22 cellular contexts compared by ENCODE assay signal in the genomic region with DNA sequence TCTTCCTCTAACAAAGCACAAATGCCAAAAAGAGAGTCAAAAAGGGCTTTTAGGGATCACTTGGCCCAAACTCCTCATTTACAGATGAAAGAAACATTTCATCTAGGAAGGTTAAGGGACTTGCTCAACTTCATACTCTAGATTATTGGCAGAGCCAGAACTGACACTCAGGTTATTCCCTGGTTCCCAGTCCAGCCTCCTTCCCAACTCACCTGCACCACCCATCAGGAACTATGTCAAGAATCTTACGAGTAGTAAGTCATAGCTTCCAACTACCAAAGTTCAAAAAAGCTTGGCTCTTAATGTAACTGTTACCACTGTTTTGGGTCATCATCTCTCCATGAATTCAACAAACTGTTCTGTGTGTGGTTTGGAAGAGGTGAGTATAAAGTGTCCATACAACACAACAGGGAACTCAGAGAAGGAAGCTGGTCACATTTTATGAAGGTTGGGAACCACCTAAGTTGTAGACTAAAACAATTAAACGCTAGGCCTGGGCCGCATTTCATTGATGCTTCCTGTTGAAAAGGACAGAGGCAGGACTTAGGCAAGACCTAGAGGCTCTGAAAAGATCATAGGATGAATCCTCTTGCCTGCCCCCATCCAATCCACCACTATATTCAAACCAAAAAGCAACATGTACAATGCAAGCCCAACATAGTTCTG. TPM values are rescaled to one million over a fixed set of nuclear protein-coding genes. Genes with fewer than 3 reads are reported as not detected.
DNase-seq lines count a peak whose midpoint lies in the region; ATAC-seq and TF ChIP-seq lines count a peak whose summit lies in the region.
"Had no signal": no experiment of that assay in that cellular context is flagged by ENCODE, and none has a peak within 500 bp of the region (broad histone marks: within the 10 kb centered on the region; RNA-seq: fewer than 3 reads in every experiment).

No MANE protein-coding gene starts in this region.

- peak overlapping the region in 5 of 6 donors; percentile 45 to 82 (median 69) for H3K27ac Mint-ChIP-seq in immature natural killer cell
- H3K27ac Mint-ChIP-seq in CD8-positive, alpha-beta memory T cell: peak overlapping the region in 1 of 8 donors; percentile 36
- H3K27ac Mint-ChIP-seq: CD8-positive, alpha-beta T cell had no signal

- WGBS in spleen, 5 donors: 61 to 78% (median 64%) methylated on average over 3 of the region's 3 CpGs

- peaks cover 58% of the 10 kb centered on the region for H3K79me2 ChIP-seq in Loucy (ENCODE audit: insufficient read depth, low read length)

- no peak for ATAC-seq in GM18519 (IDR thresholded peaks at IDR 0.05; ENCODE audit: low FRiP score, unreplicated experiment)
- ATAC-seq: CD8-positive, alpha-beta T cell; K562 had no signal

- H3K4me2 ChIP-seq in Loucy (ENCODE audit: low read depth, low read length, poor library complexity, severe bottlenecking): peak overlapping the region; percentile 22
- H3K4me2 ChIP-seq: BLaER1, PC-9 had no signal

- H3K9me3 ChIP-seq in Loucy (ENCODE audit: insufficient read depth, low read depth, low read length) (no peaks in the 10 kb centered on the region), spleen (no peaks in the 10 kb centered on the region), right atrium auricular region (no peaks in the 10 kb centered on the region)
- H3K9me3 ChIP-seq in CD8-positive, alpha-beta memory T cell (ENCODE audit: low read length): no peaks in the 10 kb centered on the region
- H3K9me3 ChIP-seq: BLaER1 had no signal

- no peak for TF ChIP-seq POLR2A in spleen (IDR thresholded peaks at IDR 0.05)

- H3K27me3 ChIP-seq in GM06990 (replicated peaks; ENCODE audit: control insufficient read depth, insufficient read depth, low read length) (no peaks in the 10 kb centered on the region), Loucy (ENCODE audit: insufficient read depth, low read length, poor library complexity, severe bottlenecking) (no peaks in the 10 kb centered on the region), spleen (replicated peaks in 1 of 7) (no peaks in the 10 kb centered on the region), right atrium auricular region (no peaks in the 10 kb centered on the region)
- no peaks in the 10 kb centered on the region for H3K27me3 ChIP-seq in CD8-positive, alpha-beta memory T cell (ENCODE audit: insufficient read depth, low read length, poor library complexity, severe bottlenecking)
- H3K27me3 ChIP-seq: BLaER1 had no signal

- peaks cover 16 to 39% (median 20%) of the 10 kb centered on the region in 3 donors for H3K36me3 Mint-ChIP-seq in immature natural killer cell
- H3K36me3 Mint-ChIP-seq in CD8-positive, alpha-beta memory T cell: peaks cover 0 to 18% (median 1%) of the 10 kb centered on the region in 3 donors

- no peak overlapping the region for H3K9ac ChIP-seq in Loucy (ENCODE audit: low read depth, low read length, poor library complexity, severe bottlenecking)
- H3K9ac ChIP-seq: BLaER1 had no signal

- H3K27me3 Mint-ChIP-seq in immature natural killer cell (ENCODE audit: low read depth in 3 of 3): no peaks in the 10 kb centered on the region
- no peaks in the 10 kb centered on the region for H3K27me3 Mint-ChIP-seq in CD8-positive, alpha-beta memory T cell

- POLR2A ChIA-PET in CD8-positive, alpha-beta memory T cell (lab: Charles Lee): no interaction called here

- H3K27ac ChIP-seq in spleen: peak overlapping the region in 6 of 8 donors; percentile 1 to 90 (median 61)
- H3K27ac ChIP-seq in CD8-positive, alpha-beta memory T cell (ENCODE audit: low read depth, low read length): no peak overlapping the region
- H3K27ac ChIP-seq in right atrium auricular region: no peak overlapping the region
- H3K27ac ChIP-seq: BLaER1, PC-9 had no signal

- no peaks in the 10 kb centered on the region for H3K9me3 Mint-ChIP-seq in immature natural killer cell
- no peaks in the 10 kb centered on the region for H3K9me3 Mint-ChIP-seq in CD8-positive, alpha-beta memory T cell
- H3K9me3 Mint-ChIP-seq: CD8-positive, alpha-beta T cell had no signal

- H4K20me1 ChIP-seq in Loucy (ENCODE audit: insufficient read depth, low read length, poor library complexity, severe bottlenecking): peaks cover 12% of the 10 kb centered on the region

- H3K36me3 ChIP-seq in GM06990 (ENCODE audit: control insufficient read depth, insufficient read depth, low read length): peaks cover 6% of the 10 kb centered on the region
- H3K36me3 ChIP-seq in Loucy (ENCODE audit: insufficient read depth, low read length): peaks cover 26% of the 10 kb centered on the region; the same call in 1 of the 2 replicates
- H3K36me3 ChIP-seq in spleen: peaks cover 0 to 73% (median 16%) of the 10 kb centered on the region in 6 donors
- no peaks in the 10 kb centered on the region for H3K36me3 ChIP-seq in CD8-positive, alpha-beta memory T cell (ENCODE audit: insufficient read depth, low read length)
- no peaks in the 10 kb centered on the region for H3K36me3 ChIP-seq in right atrium auricular region

- peaks cover 41 to 74% of the 10 kb centered on the region in 2 donors for H3K4me1 Mint-ChIP-seq in immature natural killer cell
- H3K4me1 Mint-ChIP-seq in CD8-positive, alpha-beta memory T cell: peaks cover 0 to 11% (median 5%) of the 10 kb centered on the region in 3 donors

- DNase-seq in GM06990 (ENCODE audit: extremely low read depth, insufficient read length): no peak
- DNase-seq in immature natural killer cell: no peak
- no peak for DNase-seq in spleen
- no peak for DNase-seq in CD8-positive, alpha-beta memory T cell
- no peak for DNase-seq in NCI-H2171 treated with DMSO at 0.1 percent for 48 hours (lab: John Stamatoyannopoulos, UW)
- DNase-seq in right atrium auricular region (ENCODE audit: low spot score): no peak
- DNase-seq: Calu3; CD8-positive, alpha-beta T cell; DMS153; NCI-H1105; NCI-H146; NCI-H2029; NCI-H2171; NCI-H446; NCI-H526; PC-9; RPMI8226; SHP77 had no signal

- CTCF ChIA-PET in CD8-positive, alpha-beta memory T cell (lab: Charles Lee): interaction anchor here (1.4 kb wide), 1 partner anchor 35 kb away, joined by 3 read pairs; no protein-coding TSS in a partner anchor

- intact Hi-C loops in spleen (cut with DNase I; ENCODE audit: low total_unique reads): no loop called here

- no peaks in the 10 kb centered on the region for H3K9me2 ChIP-seq in Loucy (replicated peaks; ENCODE audit: low read depth, low read length)

- H3K4me3 ChIP-seq in GM06990 (replicated peaks; ENCODE audit: low read depth, low read length): 0 out of 2 replicates have a peak overlapping the region, but pooled peaks have one; percentile 12
- H3K4me3 ChIP-seq in Loucy (ENCODE audit: low read length, poor library complexity, severe bottlenecking): no peak overlapping the region
- H3K4me3 ChIP-seq in spleen: no peak overlapping the region
- no peak overlapping the region for H3K4me3 ChIP-seq in CD8-positive, alpha-beta memory T cell (ENCODE audit: low read length)
- no peak overlapping the region for H3K4me3 ChIP-seq in right atrium auricular region
- H3K4me3 ChIP-seq: BLaER1, K562, PC-9 had no signal

- H3K4me3 Mint-ChIP-seq in immature natural killer cell: peak overlapping the region in 1 of 5 donors; percentile 17
- H3K4me3 Mint-ChIP-seq in CD8-positive, alpha-beta memory T cell: no peak overlapping the region
- H3K4me3 Mint-ChIP-seq: CD8-positive, alpha-beta T cell had no signal

- H2AFZ ChIP-seq in Loucy (ENCODE audit: low read length): no peak overlapping the region
- H2AFZ ChIP-seq: PC-9 had no signal

- no peak for TF ChIP-seq CTCF in GM06990 (IDR thresholded peaks at IDR 0.05; ENCODE audit: insufficient read depth, low read length, poor library complexity, severe bottlenecking)
- no peak for TF ChIP-seq CTCF in Loucy (conservative IDR thresholded peaks at IDR 0.05; ENCODE audit: low read length)
- no peak for TF ChIP-seq CTCF in spleen (IDR thresholded peaks at IDR 0.05 in 8 of 11, conservative IDR thresholded peaks at IDR 0.05 in 3 of 11)
- no peak for TF ChIP-seq CTCF in right atrium auricular region (IDR thresholded peaks at IDR 0.05)

- H3K4me1 ChIP-seq in Loucy (ENCODE audit: insufficient read depth, low read length, poor library complexity, severe bottlenecking): peaks cover 17% of the 10 kb centered on the region
- peaks cover 37 to 100% (median 76%) of the 10 kb centered on the region in 6 donors for H3K4me1 ChIP-seq in spleen
- no peaks in the 10 kb centered on the region for H3K4me1 ChIP-seq in CD8-positive, alpha-beta memory T cell (ENCODE audit: insufficient read depth, low read length)
- H3K4me1 ChIP-seq in right atrium auricular region: no peaks in the 10 kb centered on the region

- H3F3A ChIP-seq in Loucy (ENCODE audit: low read depth): no peaks in the 10 kb centered on the region

RNA-seq across cellular contexts. Expression of a gene that starts 9.1 kb away (rescaled TPM):
- polyA plus RNA-seq in immature natural killer cell (100 to 1,000 TPM in 1 of 3 donors, 10 to 100 TPM in 2; 87.4 to 186 (median 98.3) TPM), spleen (10 to 100 TPM; 59.8 to 84.1 (median 62.7) TPM)
- total RNA-seq in spleen (100 to 1,000 TPM; 126 to 256 (median 196) TPM), right atrium auricular region (10 to 100 TPM in 1 of 2 donors, 1 to 10 TPM in 1; 3.1 to 11.2 TPM)
- 1 to 10 TPM; 5.7 to 6.7 TPM for total RNA-seq in CD8-positive, alpha-beta memory T cell
- polyA plus RNA-seq in CD8-positive, alpha-beta memory T cell: 37.0 TPM

Comparison
In these comparisons a context has a peak if more than half of its experiments do, and no peak if none do; other contexts are left out.
1. H3K27ac ChIP-seq: peak in spleen (6 of 8); none in CD8-positive, alpha-beta memory T cell (single experiment) and right atrium auricular region (0 of 2).
2. RNA of a gene that starts 9.1 kb away (total RNA-seq): 126 to 256 TPM in spleen; 3.1 to 11.2 TPM in right atrium auricular region and 5.7 to 6.7 TPM in CD8-positive, alpha-beta memory T cell; every median in the first group is over 10 times any median in the second.